19 cellular contexts compared by ENCODE assay signal in genomic region chr16:87486282-87486681, GRCh38. TPM values are rescaled to one million over a fixed set of nuclear protein-coding genes. Genes with fewer than 3 reads are reported as not detected.
DNase-seq lines count a peak whose midpoint lies in the region; ATAC-seq, FAIRE-seq and TF ChIP-seq lines count a peak whose summit lies in the region.
"Had no signal": no experiment of that assay in that cellular context is flagged by ENCODE, and none has a peak within 500 bp of the region (broad histone marks: within the 10 kb centered on the region; RNA-seq: fewer than 3 reads in every experiment).

No MANE protein-coding gene starts in this region.

- peaks cover 90% of the 10 kb centered on the region for H4K20me1 ChIP-seq in astrocyte (ENCODE audit: insufficient read depth, low read length)

- H3K9ac ChIP-seq in astrocyte (ENCODE audit: low read length), result no peak overlapping the region
- peak overlapping the region; percentile 89 for H3K9ac ChIP-seq in mesenchymal stem cell (ENCODE audit: low read length)

- no peak overlapping the region for H2BK15ac ChIP-seq in mesenchymal stem cell (ENCODE audit: low read depth, poor library complexity, severe bottlenecking)

- H3K4ac ChIP-seq in mesenchymal stem cell (ENCODE audit: low read depth in 1 of 2, low read length in 2 of 2), result no peak overlapping the region

- no peak for FAIRE-seq in astrocyte (lab: Jason Lieb, UNC)
- FAIRE-seq: GM12892 had no signal

- in situ Hi-C loops in transverse colon (cut with MboI; ENCODE audit: low pct_ligation_motif_present in 1 of 4, low pct_unique_long_range_greater_than_20kb in 1 of 4, low sequenced_read_pairs in 3 of 4), result no loop called here

- H3K23ac ChIP-seq in mesenchymal stem cell (ENCODE audit: low read length in 2 of 2), result no peak overlapping the region

- no peak for TF ChIP-seq POLR2A in transverse colon (IDR thresholded peaks at IDR 0.05)
- no peak for TF ChIP-seq POLR2A in uterus (IDR thresholded peaks at IDR 0.05)

- no peak for TF ChIP-seq EP300 in transverse colon (IDR thresholded peaks at IDR 0.05; ENCODE audit: low read depth)

- TF ChIP-seq CTCF in natural killer cell (IDR thresholded peaks at IDR 0.05) (no peak), astrocyte (IDR thresholded peaks at IDR 0.05; ENCODE audit: insufficient read depth, low read depth, low read length) (no peak), transverse colon (IDR thresholded peaks at IDR 0.05) (no peak), uterus (IDR thresholded peaks at IDR 0.05) (no peak)

- H3K9me3 ChIP-seq in astrocyte (ENCODE audit: insufficient read depth, low read depth, low read length), result no peaks in the 10 kb centered on the region
- H3K9me3 ChIP-seq in mesenchymal stem cell (ENCODE audit: control insufficient read depth, low read length), result no peaks in the 10 kb centered on the region
- H3K9me3 ChIP-seq in transverse colon, result no peaks in the 10 kb centered on the region
- H3K9me3 ChIP-seq in uterus, result no peaks in the 10 kb centered on the region
- H3K9me3 ChIP-seq: BE2C had no signal

- H2BK120ac ChIP-seq in mesenchymal stem cell (ENCODE audit: low read depth, low read length), result no peak overlapping the region

- H3K27ac ChIP-seq in astrocyte (ENCODE audit: low read depth, low read length), result no peak overlapping the region
- peak overlapping the region; percentile 8 for H3K27ac ChIP-seq in mesenchymal stem cell (ENCODE audit: low read length, poor library complexity, severe bottlenecking)
- peak overlapping the region; percentile 43 to 74 (median 74) for H3K27ac ChIP-seq in transverse colon
- H3K27ac ChIP-seq in uterus, result peak overlapping the region in 1 of 2 donors; percentile 17

- H3K4me3 ChIP-seq in astrocyte (ENCODE audit: insufficient read depth, low read depth, low read length) (no peak overlapping the region), mesenchymal stem cell (ENCODE audit: insufficient read depth in 1 of 2, low read depth in 1 of 2, low read length in 2 of 2) (peak overlapping the region in 1 of 2 experiments; percentile 90), transverse colon (no peak overlapping the region), uterus (no peak overlapping the region)

- peaks cover 3% of the 10 kb centered on the region for H3K79me1 ChIP-seq in mesenchymal stem cell (replicated peaks; ENCODE audit: low read length, poor library complexity, severe bottlenecking)

- H2AK5ac ChIP-seq in mesenchymal stem cell (ENCODE audit: low read length, severe bottlenecking), result peak overlapping the region; percentile 9

- ATAC-seq in natural killer cell treated with Interleukin-12 subunit alpha and Interleukin-12 subunit beta and Interleukin-15 and Interleukin-18, amount 100 ng/mL, for 72 hours, result no peak
- ATAC-seq in natural killer cell (no peak), HG02970 (IDR thresholded peaks at IDR 0.05; ENCODE audit: low FRiP score, unreplicated experiment) (no peak), GM18907 (IDR thresholded peaks at IDR 0.05; ENCODE audit: unreplicated experiment) (no peak)

- no peak overlapping the region for H3K14ac ChIP-seq in mesenchymal stem cell (ENCODE audit: low read length in 2 of 2)

- no peak overlapping the region for H2AFZ ChIP-seq in astrocyte (ENCODE audit: low read depth, low read length)
- no peak overlapping the region for H2AFZ ChIP-seq in mesenchymal stem cell (ENCODE audit: low read depth, low read length)

- H3K36me3 Mint-ChIP-seq in natural killer cell treated with Interleukin-12 subunit alpha and Interleukin-12 subunit beta and Interleukin-15 and Interleukin-18, amount 100 ng/mL, for 72 hours, result no peaks in the 10 kb centered on the region
- no peaks in the 10 kb centered on the region for H3K36me3 Mint-ChIP-seq in natural killer cell
- H3K36me3 Mint-ChIP-seq in astrocyte (ENCODE audit: low read depth, unreplicated experiment), result no peaks in the 10 kb centered on the region

- H4K91ac ChIP-seq in mesenchymal stem cell (ENCODE audit: low read length), result peak overlapping the region; percentile 65

- no peak overlapping the region for H2BK12ac ChIP-seq in mesenchymal stem cell (ENCODE audit: low read length in 2 of 2)

- H3K27ac Mint-ChIP-seq in natural killer cell treated with Interleukin-12 subunit alpha and Interleukin-12 subunit beta and Interleukin-15 and Interleukin-18, amount 100 ng/mL, for 72 hours, result peak overlapping the region; percentile 13 to 60
- H3K27ac Mint-ChIP-seq in natural killer cell (peak overlapping the region in 1 of 2 donors; percentile 87), astrocyte (ENCODE audit: unreplicated experiment) (no peak overlapping the region)

- peaks cover 67 to 75% of the 10 kb centered on the region in 2 donors for H3K4me1 Mint-ChIP-seq in natural killer cell treated with Interleukin-12 subunit alpha and Interleukin-12 subunit beta and Interleukin-15 and Interleukin-18, amount 100 ng/mL, for 72 hours (ENCODE audit: low read depth in 2 of 2)
- H3K4me1 Mint-ChIP-seq in natural killer cell (peaks cover 71 to 77% of the 10 kb centered on the region in 2 donors), astrocyte (ENCODE audit: low read depth, unreplicated experiment) (peaks cover 50% of the 10 kb centered on the region)

- H3K27me3 ChIP-seq in astrocyte (ENCODE audit: insufficient read depth, low read length) (no peaks in the 10 kb centered on the region), mesenchymal stem cell (ENCODE audit: control insufficient read depth in 1 of 2, insufficient read depth in 1 of 2, low read length in 2 of 2) (no peaks in the 10 kb centered on the region), transverse colon (no peaks in the 10 kb centered on the region), uterus (no peaks in the 10 kb centered on the region)
- H3K27me3 ChIP-seq: BE2C had no signal

- H2BK5ac ChIP-seq in mesenchymal stem cell (ENCODE audit: low read depth, low read length, poor library complexity, severe bottlenecking), result no peak overlapping the region

- no peaks in the 10 kb centered on the region for H3K9me3 Mint-ChIP-seq in natural killer cell treated with Interleukin-12 subunit alpha and Interleukin-12 subunit beta and Interleukin-15 and Interleukin-18, amount 100 ng/mL, for 72 hours
- H3K9me3 Mint-ChIP-seq in natural killer cell (no peaks in the 10 kb centered on the region), astrocyte (ENCODE audit: unreplicated experiment) (no peaks in the 10 kb centered on the region)
- H3K9me3 Mint-ChIP-seq: endodermal cell, type B pancreatic cell had no signal

- H3K27me3 Mint-ChIP-seq in natural killer cell treated with Interleukin-12 subunit alpha and Interleukin-12 subunit beta and Interleukin-15 and Interleukin-18, amount 100 ng/mL, for 72 hours, result no peaks in the 10 kb centered on the region
- H3K27me3 Mint-ChIP-seq in natural killer cell (ENCODE audit: low read depth in 2 of 2), result no peaks in the 10 kb centered on the region
- no peaks in the 10 kb centered on the region for H3K27me3 Mint-ChIP-seq in astrocyte (ENCODE audit: low read depth, unreplicated experiment)
- H3K27me3 Mint-ChIP-seq: type B pancreatic cell had no signal

- peak overlapping the region; percentile 41 for H3K4me3 Mint-ChIP-seq in natural killer cell treated with Interleukin-12 subunit alpha and Interleukin-12 subunit beta and Interleukin-15 and Interleukin-18, amount 100 ng/mL, for 72 hours
- H3K4me3 Mint-ChIP-seq in natural killer cell (no peak overlapping the region), astrocyte (ENCODE audit: unreplicated experiment) (no peak overlapping the region)
- H3K4me3 Mint-ChIP-seq: endodermal cell had no signal

- H3K4me2 ChIP-seq in astrocyte (ENCODE audit: low read length) (peak overlapping the region; percentile 58), mesenchymal stem cell (ENCODE audit: low read length, poor library complexity, severe bottlenecking) (no peak overlapping the region)

- H3K4me1 ChIP-seq in astrocyte (ENCODE audit: insufficient read depth, low read length), result peaks cover 34% of the 10 kb centered on the region
- peaks cover 29% of the 10 kb centered on the region for H3K4me1 ChIP-seq in mesenchymal stem cell (ENCODE audit: control insufficient read depth, insufficient read depth, low read depth, low read length)
- H3K4me1 ChIP-seq in transverse colon, result peaks cover 42 to 80% (median 60%) of the 10 kb centered on the region in 4 donors
- peaks cover 0 to 5% of the 10 kb centered on the region in 2 donors for H3K4me1 ChIP-seq in uterus

- H4K8ac ChIP-seq in mesenchymal stem cell (ENCODE audit: low read length), result no peak overlapping the region

- H3K36me3 ChIP-seq in astrocyte (ENCODE audit: insufficient read depth, low read length) (no peaks in the 10 kb centered on the region), mesenchymal stem cell (ENCODE audit: control insufficient read depth in 1 of 2, insufficient read depth in 2 of 2, low read depth in 1 of 2, low read length in 2 of 2) (peaks cover 11 to 18% of the 10 kb centered on the region in 2 experiments), transverse colon (no peaks in the 10 kb centered on the region), uterus (no peaks in the 10 kb centered on the region)

- H3K18ac ChIP-seq in mesenchymal stem cell (ENCODE audit: low read depth in 1 of 2, low read length in 2 of 2), result no peak overlapping the region

- peaks cover 94% of the 10 kb centered on the region for H3K79me2 ChIP-seq in astrocyte (ENCODE audit: insufficient read depth, low read length)

- DNase-seq in natural killer cell treated with Interleukin-12 subunit alpha and Interleukin-12 subunit beta and Interleukin-15 and Interleukin-18, amount 100 ng/mL, for 72 hours (ENCODE audit: low spot score), result no peak
- DNase-seq in natural killer cell (no peak), astrocyte (ENCODE audit: low read depth) (no peak), mesenchymal stem cell (no peak), transverse colon (no peak), uterus (no peak)
- DNase-seq: activated CD4-positive, CD25-positive, alpha-beta regulatory T cell; activated CD8-positive, alpha-beta memory T cell treated with anti-CD3 and anti-CD28 coated beads, Interleukin-2, amount 50 U/mL, for 48 hours; amygdala; BE2C; endodermal cell; left colon; MM.1S; NCI-H2081; NCI-H510A treated with DMSO at 0.1 percent for 48 hours had no signal

- WGBS in mesenchymal stem cell, result 99% methylated on average over 5 of the region's 8 CpGs
- WGBS in transverse colon (ENCODE audit: low coverage in 1 of 2), 2 donors, result 71 to 83% methylated on average over 1 to 8 of the region's 8 CpGs

- intact Hi-C loops in natural killer cell (cut with micrococcal nuclease), result no loop called here
- intact Hi-C loops in transverse colon (cut with DNase I; ENCODE audit: low total_unique reads), result no loop called here
- intact Hi-C loops in uterus (cut with DNase I; ENCODE audit: low total_unique reads), result no loop called here

RNA-seq across cellular contexts. Expression of gene ZCCHC14, which starts 6.5 kb away (rescaled TPM):
- 10 to 100 TPM; 15.7 to 15.9 TPM for total RNA-seq in natural killer cell treated with Interleukin-12 subunit alpha and Interleukin-12 subunit beta and Interleukin-15 and Interleukin-18, amount 100 ng/mL, for 72 hours
- total RNA-seq in natural killer cell, result 10 to 100 TPM; 12.2 to 20.9 (median 19.2) TPM
- 19.0 and 19.2 TPM in 2 replicates for total RNA-seq in astrocyte
- polyA plus RNA-seq in mesenchymal stem cell (2013, experiment 1 of 2), result 24.1 TPM
- polyA plus RNA-seq in mesenchymal stem cell (2013, experiment 2 of 2), result 23.5 TPM
- total RNA-seq in transverse colon, result 10 to 100 TPM; 27.7 to 56.1 (median 36.7) TPM
- 10 to 100 TPM in 3 of 4 donors, 1 to 10 TPM in 1; 9.2 to 33.0 (median 20.6) TPM for total RNA-seq in uterus
